8 cellular contexts compared by ENCODE assay signal in the genomic region with DNA sequence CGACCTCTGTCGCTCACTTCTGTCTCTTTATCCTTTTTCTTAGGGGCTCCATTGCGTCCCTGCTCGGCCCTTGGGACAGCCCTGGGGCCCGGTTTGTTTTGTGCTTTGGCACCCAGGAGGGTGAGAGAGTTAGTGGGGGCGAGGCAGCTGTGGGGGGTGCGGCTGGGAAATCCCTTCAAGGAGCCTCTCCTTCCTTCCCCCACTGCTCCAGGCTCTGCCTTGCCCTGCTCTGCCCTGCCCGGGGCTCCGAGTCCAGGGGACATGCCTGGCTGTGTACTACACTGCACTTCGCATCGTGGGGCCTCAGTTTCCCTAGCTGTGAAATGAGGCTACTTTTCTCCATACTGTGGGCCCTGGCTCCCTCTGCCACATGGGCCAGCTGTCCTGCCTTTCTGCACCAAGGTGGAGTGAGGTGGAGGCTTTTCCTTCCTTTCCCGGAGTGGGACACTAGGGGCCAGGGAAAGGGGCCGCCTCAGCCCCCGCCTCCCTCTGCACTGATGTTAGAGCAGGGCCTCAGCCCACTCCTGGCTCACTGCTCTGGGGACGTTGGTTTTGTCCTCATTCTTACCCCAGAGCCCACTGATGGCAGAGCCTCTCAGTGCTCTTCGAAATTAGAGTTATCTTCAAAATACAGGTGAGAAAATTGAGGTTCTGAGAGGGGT. TPM values are rescaled to one million over a fixed set of nuclear protein-coding genes. Genes with fewer than 3 reads are reported as not detected.
DNase-seq lines count a peak whose midpoint lies in the region; ATAC-seq and TF ChIP-seq lines count a peak whose summit lies in the region.

No MANE protein-coding gene starts in this region.

- no peaks in the 10 kb centered on the region for H3K27me3 ChIP-seq in HAP-1 (ENCODE audit: low read depth)
- no peaks in the 10 kb centered on the region for H3K27me3 ChIP-seq in iPS DF 6.9 (ENCODE audit: control insufficient read depth, insufficient read depth, low read length)

- H3K4me1 ChIP-seq in HAP-1, result peaks cover 13% of the 10 kb centered on the region
- peaks cover 4% of the 10 kb centered on the region for H3K4me1 ChIP-seq in iPS DF 6.9 (ENCODE audit: control insufficient read depth, insufficient read depth, low read length)

- no peak for ATAC-seq in activated T-cell treated with anti-CD3 and anti-CD28 coated beads, Interleukin-2, amount 50 U/mL, for 72 hours (replicated peaks in 1 of 2)
- ATAC-seq in stimulated activated effector memory CD8-positive, alpha-beta T cell treated with anti-CD3 and anti-CD28 coated beads, Interleukin-12 subunit alpha, Interleukin-12 subunit beta, amount 100 ng/mL, for 72 hours, result no peak

- in situ Hi-C loops in HAP-1 (cut with MboI; ENCODE audit: low sequenced_read_pairs), result no loop called here

- no peaks in the 10 kb centered on the region for H3K9me3 ChIP-seq in HAP-1
- H3K9me3 ChIP-seq in iPS DF 6.9 (ENCODE audit: control insufficient read depth, insufficient read depth, low read length), result no peaks in the 10 kb centered on the region

- DNase-seq in HAP-1 (ENCODE audit: low spot score in 2 of 2) (no peak), iPS DF 6.9 (ENCODE audit: low read depth, low spot score) (no peak), NCI-H1092 (lab: John Stamatoyannopoulos, UW) (no peak), erythroblast (lab: John Stamatoyannopoulos, UW) (no peak), NOMO-1 (lab: John Stamatoyannopoulos, UW; ENCODE audit: unreplicated experiment in 2 of 2) (no peak), cortex of kidney (lab: John Stamatoyannopoulos, UW) (no peak)
- DNase-seq in activated T-cell treated with anti-CD3 and anti-CD28 coated beads, Interleukin-2, amount 50 U/mL, for 72 hours, result no peak
- DNase-seq in stimulated activated effector memory CD8-positive, alpha-beta T cell treated with anti-CD3 and anti-CD28 coated beads, Interleukin-12 subunit alpha, Interleukin-12 subunit beta, amount 100 ng/mL, for 72 hours (ENCODE audit: low spot score in 2 of 2), result no peak

- peak overlapping the region; percentile 87 to 95 for H3K4me3 Mint-ChIP-seq in activated T-cell treated with anti-CD3 and anti-CD28 coated beads, Interleukin-2, amount 50 U/mL, for 72 hours
- peak overlapping the region; percentile 90 for H3K4me3 Mint-ChIP-seq in stimulated activated effector memory CD8-positive, alpha-beta T cell treated with anti-CD3 and anti-CD28 coated beads, Interleukin-12 subunit alpha, Interleukin-12 subunit beta, amount 100 ng/mL, for 72 hours

- no peak overlapping the region for H3K27ac ChIP-seq in iPS DF 6.9 (ENCODE audit: low read length)

- H3K27me3 Mint-ChIP-seq in activated T-cell treated with anti-CD3 and anti-CD28 coated beads, Interleukin-2, amount 50 U/mL, for 72 hours (ENCODE audit: low read depth), result no peaks in the 10 kb centered on the region

- peaks cover 2% of the 10 kb centered on the region in 2 donors for H3K36me3 Mint-ChIP-seq in activated T-cell treated with anti-CD3 and anti-CD28 coated beads, Interleukin-2, amount 50 U/mL, for 72 hours (ENCODE audit: insufficient read depth in 2 of 2)
- H3K36me3 Mint-ChIP-seq in stimulated activated effector memory CD8-positive, alpha-beta T cell treated with anti-CD3 and anti-CD28 coated beads, Interleukin-12 subunit alpha, Interleukin-12 subunit beta, amount 100 ng/mL, for 72 hours, result peaks cover 7% of the 10 kb centered on the region

- H3K4me1 Mint-ChIP-seq in activated T-cell treated with anti-CD3 and anti-CD28 coated beads, Interleukin-2, amount 50 U/mL, for 72 hours (ENCODE audit: low read depth), result peaks cover 23% of the 10 kb centered on the region
- peaks cover 51% of the 10 kb centered on the region for H3K4me1 Mint-ChIP-seq in stimulated activated effector memory CD8-positive, alpha-beta T cell treated with anti-CD3 and anti-CD28 coated beads, Interleukin-12 subunit alpha, Interleukin-12 subunit beta, amount 100 ng/mL, for 72 hours

- H3K9me3 Mint-ChIP-seq in activated T-cell treated with anti-CD3 and anti-CD28 coated beads, Interleukin-2, amount 50 U/mL, for 72 hours, result no peaks in the 10 kb centered on the region
- H3K9me3 Mint-ChIP-seq in stimulated activated effector memory CD8-positive, alpha-beta T cell treated with anti-CD3 and anti-CD28 coated beads, Interleukin-12 subunit alpha, Interleukin-12 subunit beta, amount 100 ng/mL, for 72 hours, result no peaks in the 10 kb centered on the region

- no peak for TF ChIP-seq POLR2A in erythroblast (IDR thresholded peaks at IDR 0.05; ENCODE audit: low read length)

- H3K36me3 ChIP-seq in HAP-1 (replicated peaks), result no peaks in the 10 kb centered on the region
- no peaks in the 10 kb centered on the region for H3K36me3 ChIP-seq in iPS DF 6.9 (ENCODE audit: control insufficient read depth, insufficient read depth, low read length)

- no CpG with 5 or more reads among the region's 16 CpGs for WGBS in iPS DF 6.9 (ENCODE audit: insufficient coverage, insufficient read length)

- peak overlapping the region; percentile 5 for H3K27ac Mint-ChIP-seq in activated T-cell treated with anti-CD3 and anti-CD28 coated beads, Interleukin-2, amount 50 U/mL, for 72 hours
- peak overlapping the region; percentile 89 for H3K27ac Mint-ChIP-seq in stimulated activated effector memory CD8-positive, alpha-beta T cell treated with anti-CD3 and anti-CD28 coated beads, Interleukin-12 subunit alpha, Interleukin-12 subunit beta, amount 100 ng/mL, for 72 hours

- peak overlapping the region; percentile 76 for H3K4me3 ChIP-seq in HAP-1
- peak overlapping the region; percentile 59; the same call in 1 of the 2 replicates for H3K4me3 ChIP-seq in iPS DF 6.9 (ENCODE audit: low read length)

RNA-seq across cellular contexts. Expression of gene LLGL1, which starts 1.0 kb away (rescaled TPM):
- 10 to 100 TPM; 18.5 to 18.6 TPM for total RNA-seq in activated T-cell treated with anti-CD3 and anti-CD28 coated beads, Interleukin-2, amount 50 U/mL, for 72 hours

RNA-seq across cellular contexts. Expression of gene FLII, which starts 32.1 kb away (rescaled TPM):
- total RNA-seq in activated T-cell treated with anti-CD3 and anti-CD28 coated beads, Interleukin-2, amount 50 U/mL, for 72 hours, result 100 to 1,000 TPM; 318 to 373 TPM

RNA-seq across cellular contexts. Expression of gene MIEF2, which starts 34.0 kb away (rescaled TPM):
- 1 to 10 TPM; 7.8 to 9.4 TPM for total RNA-seq in activated T-cell treated with anti-CD3 and anti-CD28 coated beads, Interleukin-2, amount 50 U/mL, for 72 hours

RNA-seq across cellular contexts. Expression of gene ALKBH5, which starts 42.8 kb away (rescaled TPM):
- 100 to 1,000 TPM; 125 to 133 TPM for total RNA-seq in activated T-cell treated with anti-CD3 and anti-CD28 coated beads, Interleukin-2, amount 50 U/mL, for 72 hours
